ENCODE assay signal across 8 cellular contexts in genomic region chr11:9015677-9016076, GRCh38. TPM values are rescaled to one million over a fixed set of nuclear protein-coding genes. Genes with fewer than 3 reads are reported as not detected.
DNase-seq lines count a peak whose midpoint lies in the region; ATAC-seq, FAIRE-seq and TF ChIP-seq lines count a peak whose summit lies in the region.

No MANE protein-coding gene starts in this region.

- no peak overlapping the region for H3K9ac ChIP-seq in astrocyte (ENCODE audit: low read length)

- FAIRE-seq in astrocyte (lab: Jason Lieb, UNC), result peak; percentile 88

- H3K27ac ChIP-seq in astrocyte (ENCODE audit: low read depth, low read length) (no peak overlapping the region), hepatocyte (no peak overlapping the region)

- peaks cover 5% of the 10 kb centered on the region for H3K27me3 Mint-ChIP-seq in astrocyte (ENCODE audit: low read depth, unreplicated experiment)

- no peaks in the 10 kb centered on the region for H3K4me1 Mint-ChIP-seq in astrocyte (ENCODE audit: low read depth, unreplicated experiment)

- no peak overlapping the region for H3K27ac Mint-ChIP-seq in astrocyte (ENCODE audit: unreplicated experiment)

- DNase-seq in DMS53 treated with DMSO at 0.1 percent for 48 hours (lab: John Stamatoyannopoulos, UW; ENCODE audit: unreplicated experiment) (peak; percentile 72), H4 (ENCODE audit: low spot score) (peak; percentile 85), NCI-H128 (lab: John Stamatoyannopoulos, UW; ENCODE audit: unreplicated experiment) (peak; percentile 31), T-helper 1 cell (peak; percentile 13 to 70 (median 32)), astrocyte (ENCODE audit: low read depth) (peak; percentile 59), hepatocyte (ENCODE audit: low spot score) (peak; percentile 85), skeletal muscle cell (ENCODE audit: low read depth) (peak; percentile 31)

- no peak overlapping the region for H3K4me2 ChIP-seq in astrocyte (ENCODE audit: low read length)
- H3K4me2 ChIP-seq in hepatocyte, result no peak overlapping the region

- H3K9me3 ChIP-seq in astrocyte (ENCODE audit: insufficient read depth, low read depth, low read length) (no peaks in the 10 kb centered on the region), hepatocyte (ENCODE audit: low read depth) (no peaks in the 10 kb centered on the region)

- no peak for ATAC-seq in HG03025 (IDR thresholded peaks at IDR 0.05; ENCODE audit: low FRiP score, unreplicated experiment)

- H3K27me3 ChIP-seq in astrocyte (ENCODE audit: insufficient read depth, low read length), result no peaks in the 10 kb centered on the region
- no peaks in the 10 kb centered on the region for H3K27me3 ChIP-seq in hepatocyte

- H3K79me2 ChIP-seq in astrocyte (ENCODE audit: insufficient read depth, low read length) (no peaks in the 10 kb centered on the region), hepatocyte (no peaks in the 10 kb centered on the region)

- H3K4me3 Mint-ChIP-seq in astrocyte (ENCODE audit: unreplicated experiment), result no peak overlapping the region

- H3K9me2 ChIP-seq in hepatocyte (replicated peaks; ENCODE audit: insufficient read depth), result no peaks in the 10 kb centered on the region

- TF ChIP-seq CTCF in astrocyte (IDR thresholded peaks at IDR 0.05; ENCODE audit: insufficient read depth, low read depth, low read length), result peak; percentile 82
- TF ChIP-seq CTCF in hepatocyte (IDR thresholded peaks at IDR 0.05; ENCODE audit: poor library complexity), result peak; percentile 71

- peaks cover 2% of the 10 kb centered on the region for H3K9me3 Mint-ChIP-seq in astrocyte (ENCODE audit: unreplicated experiment)

- H2AFZ ChIP-seq in astrocyte (ENCODE audit: low read depth, low read length) (no peak overlapping the region), hepatocyte (no peak overlapping the region)

- peaks cover 8% of the 10 kb centered on the region for H3K36me3 Mint-ChIP-seq in astrocyte (ENCODE audit: low read depth, unreplicated experiment)

- 22% methylated on average over 4 of the region's 4 CpGs for WGBS in hepatocyte (ENCODE audit: low lambda C conversion rate, missing lambda C conversion rate)

- no peak overlapping the region for H3K4me3 ChIP-seq in astrocyte (ENCODE audit: insufficient read depth, low read depth, low read length)
- H3K4me3 ChIP-seq in hepatocyte, result no peak overlapping the region
- H3K4me3 ChIP-seq in skeletal muscle cell (ENCODE audit: low read depth, low read length), result no peak overlapping the region

- H3K4me1 ChIP-seq in astrocyte (ENCODE audit: insufficient read depth, low read length) (no peaks in the 10 kb centered on the region), hepatocyte (ENCODE audit: insufficient read depth) (no peaks in the 10 kb centered on the region)

- no peaks in the 10 kb centered on the region for H4K20me1 ChIP-seq in astrocyte (ENCODE audit: insufficient read depth, low read length)
- H4K20me1 ChIP-seq in hepatocyte (ENCODE audit: insufficient read depth, poor library complexity, severe bottlenecking), result no peaks in the 10 kb centered on the region

- no peaks in the 10 kb centered on the region for H3K36me3 ChIP-seq in astrocyte (ENCODE audit: insufficient read depth, low read length)
- no peaks in the 10 kb centered on the region for H3K36me3 ChIP-seq in hepatocyte (replicated peaks; ENCODE audit: insufficient read depth, low read depth)

RNA-seq across cellular contexts. Expression of gene NRIP3, which starts 11.9 kb away (rescaled TPM):
- 26.9 and 28.7 TPM in 2 replicates for total RNA-seq in H4 (2014; rRNA removed; shearing (Covaris generic))
- 9.8 and 11.6 TPM in 2 replicates for total RNA-seq in astrocyte
- 2.4 and 3.2 TPM in 2 replicates for total RNA-seq in hepatocyte
- polyA plus RNA-seq in hepatocyte, result 2.2 and 2.9 TPM in 2 replicates

RNA-seq across cellular contexts. Expression of gene TMEM9B, which starts 51.4 kb away (rescaled TPM):
- 49.6 and 53.1 TPM in 2 replicates for total RNA-seq in H4 (2014; rRNA removed; shearing (Covaris generic))
- total RNA-seq in astrocyte, result 38.2 and 40.3 TPM in 2 replicates
- total RNA-seq in hepatocyte, result 47.4 and 47.7 TPM in 2 replicates
- polyA plus RNA-seq in hepatocyte, result 64.9 and 69.6 TPM in 2 replicates

Comparison
In these comparisons a context has a peak if more than half of its experiments do, and no peak if none do; other contexts are left out.
1. DNase-seq: peak in every context shown above with its lines; median percentile 85 in H4; 85 in hepatocyte; 72 in DMS53 treated with DMSO at 0.1 percent for 48 hours; 59 in astrocyte; 32 in T-helper 1 cell; 31 in NCI-H128; 31 in skeletal muscle cell.